ENCODE assay signal across 16 cellular contexts in the genomic region with DNA sequence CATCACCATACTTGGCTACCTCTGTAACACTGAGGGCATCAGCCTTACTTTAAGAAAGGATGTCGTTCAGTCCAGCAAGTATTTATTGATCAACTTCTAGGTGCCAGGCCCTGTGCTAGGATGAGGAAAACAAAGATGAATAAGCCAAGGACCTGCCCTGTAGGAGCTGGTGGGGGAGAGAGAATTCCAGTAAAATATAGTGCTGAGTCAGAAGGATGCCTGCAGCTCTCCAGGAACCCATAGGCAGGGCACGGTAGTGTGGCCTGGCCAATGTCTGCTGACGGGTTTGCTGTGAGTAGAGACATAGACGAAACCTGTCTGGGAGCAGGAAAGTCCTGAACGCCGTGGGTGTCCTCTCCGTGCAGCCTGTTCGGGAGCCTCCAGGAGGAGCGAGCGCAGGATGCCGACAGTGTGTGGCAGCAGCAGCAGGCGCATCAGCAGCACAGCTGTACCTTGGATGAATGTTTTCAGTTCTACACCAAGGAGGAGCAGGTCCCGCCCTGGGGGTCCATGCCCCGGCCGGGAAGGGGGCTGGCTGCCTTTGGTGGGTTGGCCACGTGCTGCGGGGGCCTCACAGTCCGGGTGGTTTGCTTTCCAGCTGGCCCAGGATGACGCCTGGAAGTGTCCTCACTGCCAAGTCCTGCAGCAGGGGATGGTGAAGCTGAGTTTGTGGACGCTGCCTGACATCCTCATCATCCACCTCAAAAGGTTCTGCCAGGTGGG. TPM values are rescaled to one million over a fixed set of nuclear protein-coding genes. Genes with fewer than 3 reads are reported as not detected.
DNase-seq lines count a peak whose midpoint lies in the region; ATAC-seq and TF ChIP-seq lines count a peak whose summit lies in the region.
"Had no signal": no experiment of that assay in that cellular context is flagged by ENCODE, and none has a peak within 500 bp of the region (broad histone marks: within the 10 kb centered on the region; RNA-seq: fewer than 3 reads in every experiment).

No MANE protein-coding gene starts in this region.

- H3K4me2 ChIP-seq in BLaER1 (peak overlapping the region; percentile 88), osteoblast (ENCODE audit: insufficient read depth, low read length) (no peak overlapping the region)

- DNase-seq in HT1080 (ENCODE audit: low read depth) (peak; percentile 24), fibroblast of villous mesenchyme (ENCODE audit: low read depth) (peak; percentile 7), osteoblast (ENCODE audit: insufficient read length, low spot score, missing footprints) (peak; percentile 62), left ventricle myocardium superior (no peak), ACHN (no peak), COLO668 (lab: John Stamatoyannopoulos, UW; ENCODE audit: unreplicated experiment) (no peak)
- DNase-seq: 8988T; BE2C; CD8-positive, alpha-beta memory T cell; DMS 273 treated with DMSO at 0.1 percent for 48 hours; DMS79; HCEC 1CT had no signal

- no peaks in the 10 kb centered on the region for H3K79me2 ChIP-seq in osteoblast (ENCODE audit: insufficient read depth, low read length)

- ATAC-seq in left ventricle myocardium superior (no peak), GM21390 (IDR thresholded peaks at IDR 0.05; ENCODE audit: unreplicated experiment) (no peak)
- ATAC-seq: K562 had no signal

- H3K4me1 ChIP-seq in BLaER1 (peaks cover 85% of the 10 kb centered on the region), osteoblast (ENCODE audit: insufficient read depth, low read length) (no peaks in the 10 kb centered on the region)
- H3K4me1 ChIP-seq: BE2C had no signal

- H3K9ac ChIP-seq in BLaER1: no peak overlapping the region

- TF ChIP-seq CTCF in fibroblast of villous mesenchyme (IDR thresholded peaks at IDR 0.05; ENCODE audit: insufficient read depth, low read depth, low read length): no peak
- TF ChIP-seq CTCF in osteoblast (IDR thresholded peaks at IDR 0.05; ENCODE audit: extremely low read depth, low read depth, low read length): no peak

- H3K27me3 ChIP-seq in BLaER1 (no peaks in the 10 kb centered on the region), osteoblast (ENCODE audit: insufficient read depth, low read length) (no peaks in the 10 kb centered on the region)
- H3K27me3 ChIP-seq: BE2C had no signal

- H3K9me3 ChIP-seq in BLaER1 (peaks cover 18% of the 10 kb centered on the region), osteoblast (ENCODE audit: low read depth, low read length) (no peaks in the 10 kb centered on the region)
- H3K9me3 ChIP-seq: BE2C had no signal

- in situ Hi-C loops in ACHN (cut with HindIII; ENCODE audit: low pct_ligation_motif_present, low pct_unique_long_range_greater_than_20kb, low sequenced_read_pairs): no loop called here

- H4K20me1 ChIP-seq in BLaER1 (no peaks in the 10 kb centered on the region), osteoblast (ENCODE audit: insufficient read depth, low read length) (no peaks in the 10 kb centered on the region)

- H3K36me3 ChIP-seq in BLaER1: peaks cover 16% of the 10 kb centered on the region
- H3K36me3 ChIP-seq in osteoblast (ENCODE audit: insufficient read depth, low read length): no peaks in the 10 kb centered on the region
- H3K36me3 ChIP-seq: BE2C had no signal

- H2AFZ ChIP-seq in osteoblast (ENCODE audit: low read length): no peak overlapping the region

- H3K27ac ChIP-seq in BLaER1 (peak overlapping the region; percentile 43; the same call in 1 of the 2 replicates), osteoblast (ENCODE audit: low read depth, low read length) (no peak overlapping the region)
- H3K27ac ChIP-seq: HL-60 had no signal

- intact Hi-C loops in left ventricle myocardium superior (cut with micrococcal nuclease): no loop called here

- H3K4me3 ChIP-seq in BLaER1 (no peak overlapping the region), fibroblast of villous mesenchyme (ENCODE audit: low read depth, low read length) (no peak overlapping the region), osteoblast (ENCODE audit: insufficient read depth, low read length) (no peak overlapping the region)
- H3K4me3 ChIP-seq: K562 had no signal

RNA-seq across cellular contexts. Expression of a gene that starts 55.6 kb away (rescaled TPM):
- 0.07 and 0.84 TPM in 2 replicates for total RNA-seq in HT1080 (2014; rRNA removed; shearing (Covaris generic))
- polyA plus RNA-seq in HT1080 (2015; cell fraction: cytosol; rRNA removed): 0.02 TPM in 1 of 2 replicates, not detected in the other
- 0.12 TPM in 1 of 2 replicates, not detected in the other for polyA plus RNA-seq in HT1080 (2015; cell fraction: nucleus; rRNA removed)
- not detected in 2 replicates for total RNA-seq in fibroblast of villous mesenchyme
- under 0.01 and 0.36 TPM in 2 replicates for total RNA-seq in osteoblast
- total RNA-seq in left ventricle myocardium superior: 0.12 TPM

Comparison
In these comparisons a context has a peak if more than half of its experiments do, and no peak if none do; other contexts are left out.
1. DNase-seq: peak in HT1080 (single experiment), fibroblast of villous mesenchyme (single experiment) and osteoblast (single experiment); none in left ventricle myocardium superior (single experiment), ACHN (single experiment) and COLO668 (single experiment).